1 cellular context compared by ENCODE assay signal in the genomic region with DNA sequence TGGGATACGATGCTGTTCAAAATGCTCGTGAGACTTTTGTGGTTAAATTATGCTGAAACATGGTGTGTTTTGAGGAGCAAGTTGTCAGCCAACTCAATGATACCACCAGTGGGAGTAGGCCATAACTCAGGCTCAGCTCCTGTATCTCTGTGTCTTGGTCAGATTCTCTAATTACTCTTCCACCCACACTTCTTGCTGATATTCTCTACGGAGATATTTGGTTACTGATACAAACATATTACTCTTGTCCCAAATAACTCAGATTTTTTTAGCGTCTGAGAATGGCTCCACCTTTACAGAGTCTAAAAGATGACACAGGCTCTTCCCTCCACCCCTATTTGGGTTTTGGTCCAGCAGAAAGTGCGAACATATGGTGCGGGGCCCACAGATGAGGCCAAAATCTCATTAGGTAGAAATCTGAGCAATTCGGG.
TF ChIP-seq lines count a peak whose summit lies in the region.

No MANE protein-coding gene starts in this region.

TF ChIP-seq in HepG2, 621 proteins besides CTCF, POLR2A, EP300 and RAD21 (continued from another document):
- TF ChIP-seq, protein P1, sequence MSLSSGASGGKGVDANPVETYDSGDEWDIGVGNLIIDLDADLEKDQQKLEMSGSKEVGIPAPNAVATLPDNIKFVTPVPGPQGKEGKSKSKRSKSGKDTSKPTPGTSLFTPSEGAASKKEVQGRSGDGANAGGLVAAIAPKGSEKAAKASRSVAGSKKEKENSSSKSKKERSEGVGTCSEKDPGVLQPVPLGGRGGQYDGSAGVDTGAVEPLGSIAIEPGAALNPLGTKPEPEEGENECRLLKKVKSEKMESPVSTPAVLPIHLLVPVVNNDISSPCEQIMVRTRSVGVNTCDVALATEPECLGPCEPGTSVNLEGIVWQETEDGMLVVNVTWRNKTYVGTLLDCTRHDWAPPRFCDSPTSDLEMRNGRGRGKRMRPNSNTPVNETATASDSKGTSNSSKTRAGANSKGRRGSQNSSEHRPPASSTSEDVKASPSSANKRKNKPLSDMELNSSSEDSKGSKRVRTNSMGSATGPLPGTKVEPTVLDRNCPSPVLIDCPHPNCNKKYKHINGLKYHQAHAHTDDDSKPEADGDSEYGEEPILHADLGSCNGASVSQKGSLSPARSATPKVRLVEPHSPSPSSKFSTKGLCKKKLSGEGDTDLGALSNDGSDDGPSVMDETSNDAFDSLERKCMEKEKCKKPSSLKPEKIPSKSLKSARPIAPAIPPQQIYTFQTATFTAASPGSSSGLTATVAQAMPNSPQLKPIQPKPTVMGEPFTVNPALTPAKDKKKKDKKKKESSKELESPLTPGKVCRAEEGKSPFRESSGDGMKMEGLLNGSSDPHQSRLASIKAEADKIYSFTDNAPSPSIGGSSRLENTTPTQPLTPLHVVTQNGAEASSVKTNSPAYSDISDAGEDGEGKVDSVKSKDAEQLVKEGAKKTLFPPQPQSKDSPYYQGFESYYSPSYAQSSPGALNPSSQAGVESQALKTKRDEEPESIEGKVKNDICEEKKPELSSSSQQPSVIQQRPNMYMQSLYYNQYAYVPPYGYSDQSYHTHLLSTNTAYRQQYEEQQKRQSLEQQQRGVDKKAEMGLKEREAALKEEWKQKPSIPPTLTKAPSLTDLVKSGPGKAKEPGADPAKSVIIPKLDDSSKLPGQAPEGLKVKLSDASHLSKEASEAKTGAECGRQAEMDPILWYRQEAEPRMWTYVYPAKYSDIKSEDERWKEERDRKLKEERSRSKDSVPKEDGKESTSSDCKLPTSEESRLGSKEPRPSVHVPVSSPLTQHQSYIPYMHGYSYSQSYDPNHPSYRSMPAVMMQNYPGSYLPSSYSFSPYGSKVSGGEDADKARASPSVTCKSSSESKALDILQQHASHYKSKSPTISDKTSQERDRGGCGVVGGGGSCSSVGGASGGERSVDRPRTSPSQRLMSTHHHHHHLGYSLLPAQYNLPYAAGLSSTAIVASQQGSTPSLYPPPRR (CRISPR knock-in tag; IDR thresholded peaks at IDR 0.05; ENCODE audit: borderline replicate concordance) = no peak
- TF ChIP-seq MTF1 (CRISPR knock-in tag; IDR thresholded peaks at IDR 0.05) = no peak
- TF ChIP-seq TGIF2 (CRISPR knock-in tag; IDR thresholded peaks at IDR 0.05) = no peak
- no peak for TF ChIP-seq GRHL1 (CRISPR knock-in tag; conservative IDR thresholded peaks at IDR 0.05)
- TF ChIP-seq ZFYVE20 (CRISPR knock-in tag; IDR thresholded peaks at IDR 0.05; ENCODE audit: borderline replicate concordance, low read depth) = no peak
- TF ChIP-seq STAG1 (CRISPR knock-in tag; IDR thresholded peaks at IDR 0.05) = no peak
- no peak for TF ChIP-seq ELF3 (CRISPR knock-in tag; IDR thresholded peaks at IDR 0.05)
- TF ChIP-seq ZNF569 (CRISPR knock-in tag; IDR thresholded peaks at IDR 0.05; ENCODE audit: borderline replicate concordance) = no peak
- no peak for TF ChIP-seq ZKSCAN5 (CRISPR knock-in tag; IDR thresholded peaks at IDR 0.05)
TF ChIP-seq in HepG2: peak in this region for 0.
